20 cellular contexts compared by ENCODE assay signal in the genomic region with DNA sequence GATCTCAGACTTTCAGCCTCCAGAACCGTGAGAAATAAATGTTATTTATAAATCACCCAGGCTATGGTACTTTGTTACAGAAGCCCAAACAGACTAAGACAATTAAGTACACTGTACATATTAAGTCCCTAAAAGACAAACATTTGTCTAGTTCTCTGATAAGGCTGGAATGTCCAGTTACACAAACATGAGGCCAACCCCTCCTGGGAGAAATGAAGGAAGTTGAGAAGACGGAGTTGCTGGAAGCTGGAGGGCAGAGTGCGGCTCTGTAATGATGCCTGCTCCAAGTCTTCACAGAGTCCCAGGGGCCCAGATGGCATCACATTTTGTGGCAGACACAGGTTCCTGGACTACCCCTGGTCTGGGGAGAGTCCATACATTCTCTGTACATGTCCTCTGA.
A peak's percentile ranks its signal among the peaks of the same experiment; 100 is the strongest.
DNase-seq lines count a peak whose midpoint lies in the region; ATAC-seq, FAIRE-seq and TF ChIP-seq lines count a peak whose summit lies in the region.
"Had no signal": no experiment of that assay in that cellular context is flagged by ENCODE, and none has a peak within 500 bp of the region (broad histone marks: within the 10 kb centered on the region; RNA-seq: fewer than 3 reads in every experiment).

No MANE protein-coding gene starts in this region.

- ATAC-seq in lower lobe of right lung (peak; percentile 52 to 69), HG03045 (IDR thresholded peaks at IDR 0.05; ENCODE audit: unreplicated experiment) (no peak)
- ATAC-seq: SK-N-SH treated with all-trans-retinoic acid at 6 μM for 48 hours had no signal

- DNase-seq in lower lobe of right lung (no peak), small intestine (peak; percentile 84), T-helper 1 cell (no peak), HEK293T (ENCODE audit: extremely low spot score) (no peak)
- DNase-seq: DMS79; H7; Karpas-422; NCI-H1694; NCI-H2081; NCI-H2171; NCI-H345; NCI-H524; NCI-H774; NK-92 treated with Interleukin-12 subunit alpha and Interleukin-12 subunit beta, amount 100 ng/mL, for 24 hours; Peyer's patch had no signal

- H3K9me3 ChIP-seq in lower lobe of right lung (no peaks in the 10 kb centered on the region), small intestine (ENCODE audit: control insufficient read depth, low read depth) (no peaks in the 10 kb centered on the region)
- H3K9me3 ChIP-seq: Peyer's patch had no signal

- CTCF ChIA-PET in HEK293T (lab: Yijun Ruan, JAX), result no interaction called here

- FAIRE-seq in small intestine (lab: Jason Lieb, UNC), result no peak
- FAIRE-seq: HTR-8/SVneo had no signal

- H3K27ac ChIP-seq in C4-2B, result peak overlapping the region; percentile 46; the same call in 1 of the 2 replicates
- peak overlapping the region; percentile 62 for H3K27ac ChIP-seq in VCaP
- no peak overlapping the region for H3K27ac ChIP-seq in lower lobe of right lung
- no peak overlapping the region for H3K27ac ChIP-seq in small intestine (ENCODE audit: low read depth in 1 of 2, low read length in 1 of 2)
- H3K27ac ChIP-seq: Peyer's patch had no signal

- TF ChIP-seq CTCF in C4-2B (conservative IDR thresholded peaks at IDR 0.05), result no peak
- TF ChIP-seq CTCF in VCaP (conservative IDR thresholded peaks at IDR 0.05), result no peak
- TF ChIP-seq CTCF in lower lobe of right lung (IDR thresholded peaks at IDR 0.05), result no peak

- H3K36me3 ChIP-seq in lower lobe of right lung, result no peaks in the 10 kb centered on the region
- no peaks in the 10 kb centered on the region for H3K36me3 ChIP-seq in small intestine (ENCODE audit: control insufficient read depth in 2 of 2, insufficient read depth in 2 of 2, low read length in 2 of 2)
- H3K36me3 ChIP-seq: Peyer's patch had no signal

- H3K27me3 ChIP-seq in lower lobe of right lung (ENCODE audit: low read depth) (no peaks in the 10 kb centered on the region), small intestine (ENCODE audit: control insufficient read depth in 2 of 2, insufficient read depth in 2 of 2, low read length in 2 of 2) (no peaks in the 10 kb centered on the region)
- H3K27me3 ChIP-seq: Peyer's patch had no signal

- intact Hi-C loops in lower lobe of right lung (cut with DNase I), result no loop called here

- no peaks in the 10 kb centered on the region for H3K4me1 ChIP-seq in lower lobe of right lung
- H3K4me1 ChIP-seq in small intestine (ENCODE audit: control insufficient read depth in 2 of 2, insufficient read depth in 1 of 2, low read depth in 1 of 2, low read length in 1 of 2), result peaks cover 0 to 8% of the 10 kb centered on the region in 2 donors

- POLR2A ChIA-PET in HEK293T (lab: Yijun Ruan, JAX), result no interaction called here

- H3K4me3 ChIP-seq in lower lobe of right lung (no peak overlapping the region), small intestine (ENCODE audit: low read depth in 1 of 2, low read length in 2 of 2) (no peak overlapping the region)
- H3K4me3 ChIP-seq: Peyer's patch had no signal

- 2 to 35% (median 30%) methylated on average over 3 of the region's 3 CpGs for WGBS in small intestine, 3 donors

TF ChIP-seq in HEK293T, 16 proteins besides CTCF, POLR2A, EP300 and RAD21:
- TF ChIP-seq HDGF (IDR thresholded peaks at IDR 0.05; ENCODE audit: borderline replicate concordance) (no peak), ARNT (IDR thresholded peaks at IDR 0.05) (no peak), FOXA1 (IDR thresholded peaks at IDR 0.05) (no peak), SP1 (IDR thresholded peaks at IDR 0.05) (no peak), ELF4 (IDR thresholded peaks at IDR 0.05) (no peak), FOXM1 (IDR thresholded peaks at IDR 0.05; ENCODE audit: borderline replicate concordance) (no peak), SUZ12 (IDR thresholded peaks at IDR 0.05) (no peak), L3MBTL2 (conservative IDR thresholded peaks at IDR 0.05) (no peak), ZNF384 (IDR thresholded peaks at IDR 0.05) (no peak), PKNOX1 (IDR thresholded peaks at IDR 0.05) (no peak)

Comparison
In these comparisons a context has a peak if more than half of its experiments do, and no peak if none do; other contexts are left out.
1. H3K27ac ChIP-seq: peak in C4-2B (single experiment) and VCaP (single experiment); none in lower lobe of right lung (single experiment) and small intestine (0 of 2).